Comparison of ENCODE assay signal across 21 cellular contexts in the genomic region with DNA sequence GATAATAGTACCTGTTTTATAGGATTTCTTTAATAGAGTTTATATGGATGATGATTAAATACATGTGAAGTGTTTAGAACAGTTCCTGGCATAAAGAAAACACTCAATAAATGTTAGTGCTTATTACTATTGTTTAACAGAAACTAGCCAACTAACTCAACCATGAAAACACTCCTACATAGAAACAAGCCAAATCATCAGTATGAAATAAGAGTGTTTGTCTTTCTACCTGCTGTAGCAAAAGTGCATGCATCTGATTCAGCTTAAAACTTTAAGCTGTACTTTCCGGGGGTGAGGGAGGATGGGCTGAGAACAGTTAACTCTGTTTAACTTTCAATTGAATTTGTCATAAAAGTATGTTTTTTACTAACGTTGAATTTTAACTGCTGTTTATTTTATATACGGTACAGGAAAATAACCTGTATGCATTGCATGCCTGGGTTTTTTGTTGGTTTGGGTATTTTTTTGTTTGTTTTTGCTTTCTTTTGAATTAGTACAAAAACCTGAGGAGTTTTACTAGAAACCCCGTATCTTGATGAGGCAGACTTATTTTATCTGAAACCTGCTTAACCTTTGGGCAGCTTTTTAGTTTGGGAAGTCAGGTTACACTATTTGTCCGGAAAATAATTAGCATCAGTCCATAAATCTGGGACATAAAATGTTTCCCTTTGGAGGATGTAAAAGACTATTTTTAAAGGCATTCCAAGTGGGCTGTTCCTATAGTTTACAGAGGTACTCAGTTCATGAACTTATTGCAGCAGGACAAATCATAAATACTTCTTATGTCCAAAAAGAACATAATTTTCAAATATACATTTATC. TPM values are rescaled to one million over a fixed set of nuclear protein-coding genes. Genes with fewer than 3 reads are reported as not detected.
DNase-seq lines count a peak whose midpoint lies in the region; ATAC-seq, FAIRE-seq and TF ChIP-seq lines count a peak whose summit lies in the region.
"Had no signal": no experiment of that assay in that cellular context is flagged by ENCODE, and none has a peak within 500 bp of the region (broad histone marks: within the 10 kb centered on the region; RNA-seq: fewer than 3 reads in every experiment).

No MANE protein-coding gene starts in this region.

- H3K4me1 ChIP-seq in mammary epithelial cell (ENCODE audit: insufficient read depth, low read length) (peaks cover 3% of the 10 kb centered on the region), GM12878 (ENCODE audit: control insufficient read depth, insufficient read depth, low read length) (peaks cover 14% of the 10 kb centered on the region), left lung (peaks cover 0 to 4% of the 10 kb centered on the region in 2 donors), A673 (ENCODE audit: insufficient read depth, low read length, poor library complexity, severe bottlenecking) (peaks cover 11% of the 10 kb centered on the region), foreskin keratinocyte (no peaks in the 10 kb centered on the region)
- H3K4me1 ChIP-seq: prostate gland had no signal

- in situ Hi-C loops in mammary epithelial cell (cut with MboI; ENCODE audit: low sequenced_read_pairs in 2 of 2) (no loop called here), GM12878 (cut with MboI) (no loop called here)

- no peaks in the 10 kb centered on the region for H3K27me3 ChIP-seq in mammary epithelial cell (ENCODE audit: insufficient read depth, low read length)
- no peaks in the 10 kb centered on the region for H3K27me3 ChIP-seq in GM12878 (replicated peaks in 1 of 2; ENCODE audit: control insufficient read depth in 2 of 2, insufficient read depth in 2 of 2, low read length in 1 of 2)
- no peaks in the 10 kb centered on the region for H3K27me3 ChIP-seq in left lung
- no peaks in the 10 kb centered on the region for H3K27me3 ChIP-seq in A673 (replicated peaks; ENCODE audit: insufficient read depth, low read depth, low read length, poor library complexity)
- no peaks in the 10 kb centered on the region for H3K27me3 ChIP-seq in foreskin keratinocyte
- H3K27me3 ChIP-seq: breast epithelium had no signal

- H3K36me3 Mint-ChIP-seq in MCF 10A (ENCODE audit: insufficient read depth, unreplicated experiment) = peaks cover 23% of the 10 kb centered on the region
- H3K36me3 Mint-ChIP-seq: IgD-negative memory B cell had no signal

- H3K9me3 ChIP-seq in mammary epithelial cell (replicated peaks; ENCODE audit: insufficient read depth, low read length) (no peaks in the 10 kb centered on the region), GM12878 (replicated peaks; ENCODE audit: control insufficient read depth, insufficient read depth, low read length) (no peaks in the 10 kb centered on the region), left lung (no peaks in the 10 kb centered on the region), A673 (ENCODE audit: low read depth, low read length, poor library complexity, severe bottlenecking) (no peaks in the 10 kb centered on the region)
- H3K9me3 ChIP-seq: breast epithelium, prostate gland had no signal

- no peak for TF ChIP-seq POLR2A in GM12878 (IDR thresholded peaks at IDR 0.05; ENCODE audit: low read depth, low read length)

- peak overlapping the region; percentile 31 for H3K27ac Mint-ChIP-seq in MCF 10A (ENCODE audit: low read depth, unreplicated experiment)
- H3K27ac Mint-ChIP-seq: activated naive CD8-positive, alpha-beta T cell treated with anti-CD3 and anti-CD28 coated beads for 36 hours; CD8-positive, alpha-beta T cell; IgD-negative memory B cell had no signal

- H3K4me1 Mint-ChIP-seq in MCF 10A (ENCODE audit: insufficient read depth, unreplicated experiment) = no peaks in the 10 kb centered on the region
- H3K4me1 Mint-ChIP-seq: naive B cell had no signal

- H3K36me3 ChIP-seq in mammary epithelial cell (ENCODE audit: insufficient read depth, low read length) = peaks cover 5% of the 10 kb centered on the region
- H3K36me3 ChIP-seq in GM12878 (ENCODE audit: control insufficient read depth in 2 of 2, insufficient read depth in 2 of 2, low read length in 1 of 2) = peaks cover 0 to 5% of the 10 kb centered on the region in 2 experiments; a peak in 1 of 4 replicates
- no peaks in the 10 kb centered on the region for H3K36me3 ChIP-seq in left lung
- no peaks in the 10 kb centered on the region for H3K36me3 ChIP-seq in A673 (ENCODE audit: insufficient read depth, low read length, poor library complexity, severe bottlenecking)
- H3K36me3 ChIP-seq: breast epithelium, prostate gland had no signal

- H4K20me1 ChIP-seq in mammary epithelial cell (ENCODE audit: insufficient read depth, low read length) = no peaks in the 10 kb centered on the region
- no peaks in the 10 kb centered on the region for H4K20me1 ChIP-seq in GM12878 (ENCODE audit: control insufficient read depth, insufficient read depth)

- RAD21 ChIA-PET in GM12878 (lab: Charles Lee; ENCODE audit: unreplicated experiment) = no interaction called here

- SMC1A ChIA-PET in GM12878 (lab: Charles Lee; ENCODE audit: uncharacterized antibody, unreplicated experiment) = interaction anchor here (1.0 to 1.7 kb wide), 3 partner anchors 11 to 111 kb away, joined by 3 to 7 read pairs (median 4); no protein-coding TSS in a partner anchor

- TF ChIP-seq RAD21 in GM12878 (IDR thresholded peaks at IDR 0.05; ENCODE audit: insufficient read depth, low read depth, low read length) = no peak

- WGBS in mammary epithelial cell (ENCODE audit: low coverage, missing lambda C conversion rate) = 81% methylated on average over 5 of the region's 5 CpGs
- 74% methylated on average over 5 of the region's 5 CpGs for WGBS in GM12878 (ENCODE audit: insufficient coverage, insufficient replicate concordance, low lambda C conversion rate, missing lambda C conversion rate)

- no peak overlapping the region for H3K9ac ChIP-seq in mammary epithelial cell (ENCODE audit: insufficient read depth, low read length)
- H3K9ac ChIP-seq in GM12878 (ENCODE audit: control insufficient read depth, insufficient read depth, low read length) = no peak overlapping the region

- no peaks in the 10 kb centered on the region for H3K27me3 Mint-ChIP-seq in MCF 10A (ENCODE audit: insufficient read depth, unreplicated experiment)
- H3K27me3 Mint-ChIP-seq: activated naive CD8-positive, alpha-beta T cell treated with anti-CD3 and anti-CD28 coated beads for 36 hours; IgD-negative memory B cell; naive B cell had no signal

- H3K4me3 Mint-ChIP-seq in MCF 10A (ENCODE audit: unreplicated experiment) = no peak overlapping the region
- H3K4me3 Mint-ChIP-seq: activated naive CD8-positive, alpha-beta T cell treated with anti-CD3 and anti-CD28 coated beads for 36 hours; CD8-positive, alpha-beta T cell; IgD-negative memory B cell; naive B cell had no signal

- intact Hi-C loops in MCF 10A (cut with micrococcal nuclease) = no loop called here
- intact Hi-C loops in mammary epithelial cell (cut with micrococcal nuclease) = no loop called here
- intact Hi-C loops in GM12878 (cut with micrococcal nuclease; ENCODE audit: unreplicated experiment) = no loop called here
- intact Hi-C loops in left lung (cut with DNase I) = no loop called here
- intact Hi-C loops in A673 (cut with micrococcal nuclease; ENCODE audit: unreplicated experiment) = no loop called here

- BruUV-seq in MCF 10A (replicated peaks; lab: Mats Ljungman, UMichigan) = no TSS peak
- no TSS peak for BruUV-seq in mammary epithelial cell (replicated peaks; lab: Mats Ljungman, UMichigan)
- no TSS peak for BruUV-seq in GM12878 (replicated peaks; lab: Mats Ljungman, UMichigan)
- no TSS peak for BruUV-seq in A673 (replicated peaks; lab: Mats Ljungman, UMichigan)

- no peak for DNase-seq in MCF 10A (ENCODE audit: unreplicated experiment)
- DNase-seq in mammary epithelial cell = no peak
- DNase-seq in GM12878 (ENCODE audit: low read depth, low spot score) = no peak
- no peak for DNase-seq in left lung
- DNase-seq in epidermal melanocyte (ENCODE audit: insufficient read length, low spot score) = no peak
- DNase-seq in A673 (ENCODE audit: low spot score) = no peak
- no peak for DNase-seq in foreskin keratinocyte
- DNase-seq: activated CD4-positive, alpha-beta T cell treated with anti-CD3 and anti-CD28 coated beads, Interleukin-2, amount 50 U/mL, for 48 hours; activated naive CD8-positive, alpha-beta T cell treated with anti-CD3 and anti-CD28 coated beads for 36 hours; activated T-cell treated with anti-CD3 and anti-CD28 coated beads, Interleukin-2, amount 50 U/mL, for 1 hour; CD8-positive, alpha-beta T cell; left colon; naive B cell; NCI-H2081 treated with DMSO at 0.1 percent for 48 hours; NCI-H774; stimulated activated naive CD8-positive, alpha-beta T cell treated with anti-CD3 and anti-CD28 coated beads, Interleukin-15, Interleukin-2, amounts not matched to agents 100 U/mL and 50 U/mL, for 24 hours had no signal

- H3K9me3 Mint-ChIP-seq in MCF 10A (ENCODE audit: unreplicated experiment) = no peaks in the 10 kb centered on the region
- H3K9me3 Mint-ChIP-seq: activated naive CD8-positive, alpha-beta T cell treated with anti-CD3 and anti-CD28 coated beads for 36 hours; CD8-positive, alpha-beta T cell; IgD-negative memory B cell; naive B cell had no signal

- CTCF ChIA-PET in MCF 10A (lab: Yijun Ruan, JAX) (no interaction called here), mammary epithelial cell (lab: Charles Lee; ENCODE audit: low non-redundant PET) (no interaction called here), GM12878 (lab: Yijun Ruan, JAX) (interaction anchor here (0.7 to 1.0 kb wide), 2 partner anchors 12 to 14 kb away, joined by 3 read pairs; no protein-coding TSS in a partner anchor), A673 (lab: Charles Lee) (no interaction called here)

- H3K4me2 ChIP-seq in mammary epithelial cell (ENCODE audit: insufficient read depth, low read depth, low read length) (no peak overlapping the region), GM12878 (ENCODE audit: control insufficient read depth, insufficient read depth) (no peak overlapping the region)

- peak; percentile 61 for ATAC-seq in GM12878
- peak; percentile 42 for ATAC-seq in left lung
- ATAC-seq in GM21528 (IDR thresholded peaks at IDR 0.05; ENCODE audit: low FRiP score, unreplicated experiment) = no peak
- ATAC-seq in foreskin keratinocyte = no peak
- ATAC-seq: CD8-positive, alpha-beta T cell; left colon; stimulated activated naive CD8-positive, alpha-beta T cell treated with anti-CD3 and anti-CD28 coated beads, Interleukin-15, Interleukin-2, amounts not matched to agents 100 U/mL and 50 U/mL, for 24 hours had no signal

- H3K27ac ChIP-seq in mammary epithelial cell (ENCODE audit: insufficient read depth, low read depth, low read length) (no peak overlapping the region), GM12878 (ENCODE audit: control insufficient read depth, insufficient read depth) (no peak overlapping the region), left lung (no peak overlapping the region), A673 (ENCODE audit: low read depth, low read length, poor library complexity, severe bottlenecking) (no peak overlapping the region), foreskin keratinocyte (no peak overlapping the region)
- H3K27ac ChIP-seq: breast epithelium, prostate gland, RWPE1 had no signal

- TF ChIP-seq EP300 in GM12878 (IDR thresholded peaks at IDR 0.05; ENCODE audit: borderline replicate concordance in 1 of 2, control insufficient read depth in 1 of 2, low read depth in 2 of 2, low read length in 2 of 2) = no peak

- H3K79me2 ChIP-seq in mammary epithelial cell (ENCODE audit: insufficient read depth, low read length) = peaks cover 15% of the 10 kb centered on the region
- H3K79me2 ChIP-seq in GM12878 (ENCODE audit: control insufficient read depth, insufficient read depth, low read length) = no peaks in the 10 kb centered on the region; the same call in 1 of the 2 replicates

- POLR2A ChIA-PET in MCF 10A (lab: Yijun Ruan, JAX) (interaction anchor here (1.0 kb wide), 1 partner anchor 10 kb away, joined by 4 read pairs; no protein-coding TSS in a partner anchor), GM12878 (lab: Charles Lee) (no interaction called here), A673 (lab: Charles Lee; ENCODE audit: low non-redundant PET) (no interaction called here)

- FAIRE-seq in GM12878 (lab: Jason Lieb, UNC) = no peak

- TF ChIP-seq CTCF in MCF 10A (IDR thresholded peaks at IDR 0.05; ENCODE audit: unreplicated experiment) = no peak
- no peak for TF ChIP-seq CTCF in mammary epithelial cell (conservative IDR thresholded peaks at IDR 0.05 in 1 of 2, IDR thresholded peaks at IDR 0.05 in 1 of 2; ENCODE audit: extremely low read depth in 1 of 2, insufficient read depth in 1 of 2, low read depth in 1 of 2, low read length in 2 of 2)
- TF ChIP-seq CTCF in GM12878 (IDR thresholded peaks at IDR 0.05 in 2 of 3, conservative IDR thresholded peaks at IDR 0.05 in 1 of 3; ENCODE audit: control insufficient read depth in 2 of 3, extremely low read depth in 1 of 3, insufficient read depth in 1 of 3, low read depth in 3 of 3, low read length in 3 of 3) = no peak
- no peak for TF ChIP-seq CTCF in left lung (IDR thresholded peaks at IDR 0.05)
- TF ChIP-seq CTCF in A673 (conservative IDR thresholded peaks at IDR 0.05; ENCODE audit: low read depth, low read length) = no peak
- TF ChIP-seq CTCF in foreskin keratinocyte (conservative IDR thresholded peaks at IDR 0.05) = no peak

- no peak overlapping the region for H3K4me3 ChIP-seq in mammary epithelial cell (replicated peaks in 1 of 3; ENCODE audit: insufficient read depth in 1 of 3, low read depth in 2 of 3, low read length in 3 of 3)
- H3K4me3 ChIP-seq in GM12878 = no peak overlapping the region
- no peak overlapping the region for H3K4me3 ChIP-seq in left lung
- no peak overlapping the region for H3K4me3 ChIP-seq in A673 (ENCODE audit: low read depth, low read length, poor library complexity, severe bottlenecking)
- H3K4me3 ChIP-seq: breast epithelium, prostate gland had no signal

- dilution Hi-C loops in mammary epithelial cell (cut with HindIII; ENCODE audit: low sequenced_read_pairs) = no loop called here

- no peak overlapping the region for H2AFZ ChIP-seq in mammary epithelial cell (ENCODE audit: low read depth, low read length)
- no peak overlapping the region for H2AFZ ChIP-seq in GM12878 (ENCODE audit: control insufficient read depth, low read depth, low read length)

RNA-seq across cellular contexts. Expression of a gene that starts 6.5 kb away (rescaled TPM):
- not detected in 2 replicates for total RNA-seq in MCF 10A (2022)
- under 1 TPM in 1 of 2 donors, not detected in 1; 0.17 TPM for total RNA-seq in mammary epithelial cell
- polyA plus RNA-seq in mammary epithelial cell = not detected
- not detected for polyA minus RNA-seq in mammary epithelial cell
- total RNA-seq in GM12878 (2013; cell fraction: nucleolus; rRNA removed) = not detected in 2 replicates
- total RNA-seq in GM12878 (2014; rRNA removed) = 0.05 and 0.06 TPM in 2 replicates
- total RNA-seq in GM12878 (2014; rRNA removed; fragmentation: Illumina TruSeq; extraction: Trizol) = 0.13 and 0.23 TPM in 2 replicates
- 0.13 and 0.19 TPM in 2 replicates for total RNA-seq in GM12878 (2021)
- polyA plus RNA-seq in GM12878 (2011; ENCODE audit: low read depth) = not detected
- polyA plus RNA-seq in GM12878 (2011; rRNA removed) = 0.03 TPM in 1 of 2 replicates, not detected in the other
- 0.03 TPM in 1 of 2 replicates, not detected in the other for polyA plus RNA-seq in GM12878 (2011; cell fraction: cytosol; rRNA removed)
- 0.04 TPM in 1 of 2 replicates, not detected in the other for polyA plus RNA-seq in GM12878 (2011; cell fraction: nucleus; rRNA removed)
- polyA plus RNA-seq in GM12878 (2012) = 0.18 and 0.31 TPM in 2 replicates
- polyA plus RNA-seq in GM12878 (2014; fragmentation: Illumina TruSeq; extraction: Trizol) = 0.14 and 0.16 TPM in 2 replicates
- polyA plus RNA-seq in GM12878 (2014; fragmentation: Nextera tagmentation; extraction: Ambion mirVana) = under 1 TPM; 0.20 to 0.35 TPM
- polyA plus RNA-seq in GM12878 (2014; rRNA removed) = 0.10 and 0.15 TPM in 2 replicates
- polyA plus RNA-seq in GM12878 (2016; fragmentation: Nextera tagmentation; extraction: Ambion mirVana) = 1 to 10 TPM in 1 of 2 experiments, under 1 TPM in 1; 0.91 to 1.2 TPM
- not detected in 2 replicates for polyA minus RNA-seq in GM12878 (2011; rRNA and poly(A)+ RNA removed)
- not detected in 2 replicates for polyA minus RNA-seq in GM12878 (2011; cell fraction: cytosol; rRNA and poly(A)+ RNA removed)
- not detected in 2 replicates for polyA minus RNA-seq in GM12878 (2011; cell fraction: nucleus; rRNA and poly(A)+ RNA removed)
- 1 to 10 TPM in 1 of 2 donors, under 1 TPM in 1; 0.94 to 1.1 TPM for total RNA-seq in left lung
- not detected in 2 replicates for total RNA-seq in A673 (2021)
- not detected in 2 replicates for total RNA-seq in foreskin keratinocyte
- polyA plus RNA-seq in foreskin keratinocyte = not detected in 2 replicates
- total RNA-seq: activated naive CD8-positive, alpha-beta T cell treated with anti-CD3 and anti-CD28 coated beads for 36 hours; CD8-positive, alpha-beta T cell; prostate gland had no signal
- polyA plus RNA-seq: IgD-negative memory B cell had no signal

Comparison
In these comparisons a context has a peak if more than half of its experiments do, and no peak if none do; other contexts are left out.
1. ATAC-seq: peak in GM12878 (single experiment) and left lung (single experiment); none in GM21528 (single experiment) and foreskin keratinocyte (single experiment).